8 cellular contexts compared by ENCODE assay signal in genomic region chr14:67820428-67820881, GRCh38. TPM values are rescaled to one million over a fixed set of nuclear protein-coding genes. Genes with fewer than 3 reads are reported as not detected.
A peak's percentile ranks its signal among the peaks of the same experiment; 100 is the strongest.
DNase-seq lines count a peak whose midpoint lies in the region; ATAC-seq and TF ChIP-seq lines count a peak whose summit lies in the region.

No MANE protein-coding gene starts in this region.

- H3K9me3 ChIP-seq in mesenchymal stem cell (ENCODE audit: control insufficient read depth, low read length) = no peaks in the 10 kb centered on the region

- H2BK120ac ChIP-seq in mesenchymal stem cell (ENCODE audit: low read depth, low read length) = no peak overlapping the region

- no peak for TF ChIP-seq CTCF in brain microvascular endothelial cell (IDR thresholded peaks at IDR 0.05; ENCODE audit: low read depth, low read length, missing control alignments)

- peak overlapping the region; percentile 96 for H3K27ac Mint-ChIP-seq in activated CD4-positive, alpha-beta T cell treated with anti-CD3 and anti-CD28 coated beads, Interleukin-2, amount 10 ng/mL, durations not matched to agents 24 days and 14 days

- intact Hi-C loops in activated CD4-positive, alpha-beta T cell treated with anti-CD3 and anti-CD28 coated beads, Interleukin-2, amount 10 ng/mL, durations not matched to agents 24 days and 14 days (cut with micrococcal nuclease) = no loop called here

- no peak for ATAC-seq in GM21737 (IDR thresholded peaks at IDR 0.05; ENCODE audit: unreplicated experiment)

- H4K91ac ChIP-seq in mesenchymal stem cell (ENCODE audit: low read length) = no peak overlapping the region

- H3K4me3 ChIP-seq in brain microvascular endothelial cell (ENCODE audit: low read depth, low read length) = peak overlapping the region; percentile 96
- H3K4me3 ChIP-seq in mesenchymal stem cell (ENCODE audit: insufficient read depth in 1 of 2, low read depth in 1 of 2, low read length in 2 of 2) = peak overlapping the region in 1 of 2 experiments; percentile 97

- H3K27me3 Mint-ChIP-seq in activated CD4-positive, alpha-beta T cell treated with anti-CD3 and anti-CD28 coated beads, Interleukin-2, amount 10 ng/mL, durations not matched to agents 24 days and 14 days = no peaks in the 10 kb centered on the region

- H3K27me3 ChIP-seq in brain microvascular endothelial cell (replicated peaks) (no peaks in the 10 kb centered on the region), mesenchymal stem cell (ENCODE audit: control insufficient read depth in 1 of 2, insufficient read depth in 1 of 2, low read length in 2 of 2) (no peaks in the 10 kb centered on the region)

- H3K79me1 ChIP-seq in mesenchymal stem cell (replicated peaks; ENCODE audit: low read length, poor library complexity, severe bottlenecking) = peaks cover 12% of the 10 kb centered on the region

- H3K4me1 Mint-ChIP-seq in activated CD4-positive, alpha-beta T cell treated with anti-CD3 and anti-CD28 coated beads, Interleukin-2, amount 10 ng/mL, durations not matched to agents 24 days and 14 days = peaks cover 28% of the 10 kb centered on the region

- H3K9ac ChIP-seq in mesenchymal stem cell (ENCODE audit: low read length) = peak overlapping the region; percentile 95

- no peak overlapping the region for H2AFZ ChIP-seq in mesenchymal stem cell (ENCODE audit: low read depth, low read length)

- H3K9me3 Mint-ChIP-seq in activated CD4-positive, alpha-beta T cell treated with anti-CD3 and anti-CD28 coated beads, Interleukin-2, amount 10 ng/mL, durations not matched to agents 24 days and 14 days = peaks cover 3% of the 10 kb centered on the region

- peak overlapping the region; percentile 99 for H3K4me3 Mint-ChIP-seq in activated CD4-positive, alpha-beta T cell treated with anti-CD3 and anti-CD28 coated beads, Interleukin-2, amount 10 ng/mL, durations not matched to agents 24 days and 14 days

- WGBS in mesenchymal stem cell = 79% methylated on average over 9 of the region's 12 CpGs

- in situ Hi-C loops in brain microvascular endothelial cell (cut with HindIII; ENCODE audit: low pct_ligation_motif_present, low sequenced_read_pairs) = no loop called here

- no peak overlapping the region for H2AK5ac ChIP-seq in mesenchymal stem cell (ENCODE audit: low read length, severe bottlenecking)

- peak; percentile 64 for DNase-seq in activated CD4-positive, alpha-beta T cell treated with anti-CD3 and anti-CD28 coated beads, Interleukin-2, amount 10 ng/mL, durations not matched to agents 24 days and 14 days
- DNase-seq in activated CD4-positive, alpha-beta T cell treated with anti-CD3 and anti-CD28 coated beads, Interleukin-2, amount 50 U/mL, for 4 hours = no peak
- DNase-seq in NCI-H69 (lab: John Stamatoyannopoulos, UW) (peak; percentile 71), brain microvascular endothelial cell (peak; percentile 6), mesenchymal stem cell (peak; percentile 49)
- no peak for DNase-seq in activated effector memory CD4-positive, alpha-beta T cell treated with anti-CD3 and anti-CD28 coated beads, Interleukin-2, amount 50 U/mL, for 16 hours
- DNase-seq in stimulated activated CD4-positive, alpha-beta T cell treated with anti-CD3 and anti-CD28 coated beads, Interleukin-4, amount 100 ng/mL, for 4 hours = no peak

- no peak overlapping the region for H2BK15ac ChIP-seq in mesenchymal stem cell (ENCODE audit: low read depth, poor library complexity, severe bottlenecking)

- H3K4ac ChIP-seq in mesenchymal stem cell (ENCODE audit: low read depth in 1 of 2, low read length in 2 of 2) = no peak overlapping the region

- no peak overlapping the region for H3K18ac ChIP-seq in mesenchymal stem cell (ENCODE audit: low read depth in 1 of 2, low read length in 2 of 2)

- H3K4me1 ChIP-seq in mesenchymal stem cell (ENCODE audit: control insufficient read depth, insufficient read depth, low read depth, low read length) = peaks cover 6% of the 10 kb centered on the region

- H4K8ac ChIP-seq in mesenchymal stem cell (ENCODE audit: low read length) = no peak overlapping the region

- H3K36me3 ChIP-seq in brain microvascular endothelial cell (replicated peaks) = no peaks in the 10 kb centered on the region
- H3K36me3 ChIP-seq in mesenchymal stem cell (ENCODE audit: control insufficient read depth in 1 of 2, insufficient read depth in 2 of 2, low read depth in 1 of 2, low read length in 2 of 2) = peaks cover 0 to 5% of the 10 kb centered on the region in 2 experiments

- no peak overlapping the region for H3K23ac ChIP-seq in mesenchymal stem cell (ENCODE audit: low read length in 2 of 2)

- H2BK12ac ChIP-seq in mesenchymal stem cell (ENCODE audit: low read length in 2 of 2) = no peak overlapping the region

- no peaks in the 10 kb centered on the region for H3K36me3 Mint-ChIP-seq in activated CD4-positive, alpha-beta T cell treated with anti-CD3 and anti-CD28 coated beads, Interleukin-2, amount 10 ng/mL, durations not matched to agents 24 days and 14 days (ENCODE audit: low read depth)

- H3K4me2 ChIP-seq in mesenchymal stem cell (ENCODE audit: low read length, poor library complexity, severe bottlenecking) = peak overlapping the region; percentile 91

- H2BK5ac ChIP-seq in mesenchymal stem cell (ENCODE audit: low read depth, low read length, poor library complexity, severe bottlenecking) = no peak overlapping the region

- H3K14ac ChIP-seq in mesenchymal stem cell (ENCODE audit: low read length in 2 of 2) = no peak overlapping the region

- H3K27ac ChIP-seq in brain microvascular endothelial cell (no peak overlapping the region), mesenchymal stem cell (ENCODE audit: low read length, poor library complexity, severe bottlenecking) (no peak overlapping the region)

RNA-seq across cellular contexts. Expression of gene RAD51B, which starts 0.9 kb away (rescaled TPM):
- total RNA-seq in activated CD4-positive, alpha-beta T cell treated with anti-CD3 and anti-CD28 coated beads, Interleukin-2, amount 10 ng/mL, durations not matched to agents 24 days and 14 days = 28.5 and 29.3 TPM in 2 replicates
- polyA plus RNA-seq in mesenchymal stem cell (2013, experiment 1 of 2) = 2.4 TPM
- polyA plus RNA-seq in mesenchymal stem cell (2013, experiment 2 of 2) = 2.4 TPM

RNA-seq across cellular contexts. Expression of gene ZFYVE26, which starts 4.1 kb away (rescaled TPM):
- total RNA-seq in activated CD4-positive, alpha-beta T cell treated with anti-CD3 and anti-CD28 coated beads, Interleukin-2, amount 10 ng/mL, durations not matched to agents 24 days and 14 days = 13.5 and 15.8 TPM in 2 replicates
- 11.4 TPM for polyA plus RNA-seq in mesenchymal stem cell (2013, experiment 1 of 2)
- polyA plus RNA-seq in mesenchymal stem cell (2013, experiment 2 of 2) = 9.5 TPM

Comparison
In these comparisons a context has a peak if more than half of its experiments do, and no peak if none do; other contexts are left out.
1. DNase-seq: peak in activated CD4-positive, alpha-beta T cell treated with anti-CD3 and anti-CD28 coated beads, Interleukin-2, amount 10 ng/mL, durations not matched to agents 24 days and 14 days (single experiment), NCI-H69 (single experiment), brain microvascular endothelial cell (single experiment) and mesenchymal stem cell (single experiment); none in activated CD4-positive, alpha-beta T cell treated with anti-CD3 and anti-CD28 coated beads, Interleukin-2, amount 50 U/mL, for 4 hours (0 of 2), activated effector memory CD4-positive, alpha-beta T cell treated with anti-CD3 and anti-CD28 coated beads, Interleukin-2, amount 50 U/mL, for 16 hours (single experiment) and stimulated activated CD4-positive, alpha-beta T cell treated with anti-CD3 and anti-CD28 coated beads, Interleukin-4, amount 100 ng/mL, for 4 hours (0 of 2).